Comparison of ENCODE assay signal across 1 cellular context in the genomic region with DNA sequence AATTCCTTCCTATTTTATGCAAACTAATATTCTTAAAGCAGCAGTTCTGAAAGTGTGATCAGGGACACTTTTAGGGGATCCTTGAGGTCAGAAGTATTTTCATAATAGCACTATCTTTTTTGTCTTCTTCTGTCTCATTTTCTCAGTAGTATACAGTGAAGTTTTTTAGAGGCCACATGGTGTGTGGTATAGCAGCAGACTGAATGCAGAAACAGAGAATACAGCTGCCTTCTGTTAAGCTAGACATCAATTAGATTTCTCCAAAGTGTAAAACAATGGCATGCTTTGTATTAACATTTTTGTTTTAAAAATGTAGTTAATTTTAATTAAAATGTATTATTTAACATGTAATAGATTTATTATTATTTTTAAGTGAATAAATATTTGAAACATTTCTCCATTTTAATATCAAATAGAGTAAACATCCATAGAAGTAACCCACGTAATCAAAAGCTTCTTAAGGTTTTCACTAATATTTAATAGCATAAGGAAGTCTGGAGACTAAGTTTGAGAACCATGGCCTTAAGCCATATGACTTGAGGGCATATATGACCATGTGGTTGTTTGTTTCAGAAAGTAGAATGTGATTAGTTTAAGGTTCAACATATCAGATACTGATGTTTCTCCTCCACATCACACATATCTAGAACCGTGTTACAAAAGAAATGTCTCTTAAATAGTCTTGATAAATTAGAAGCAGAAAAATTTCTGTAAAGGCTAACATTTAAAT.
TF ChIP-seq lines count a peak whose summit lies in the region.

No MANE protein-coding gene starts in this region.

TF ChIP-seq in H1, 55 proteins besides CTCF, POLR2A, EP300 and RAD21 (continued from another document):
- TF ChIP-seq KDM4A (IDR thresholded peaks at IDR 0.05; ENCODE audit: low read depth, low read length, severe bottlenecking) (no peak), SRF (IDR thresholded peaks at IDR 0.05; ENCODE audit: low read depth, low read length) (no peak), SIN3A (conservative IDR thresholded peaks at IDR 0.05 in 1 of 2, IDR thresholded peaks at IDR 0.05 in 1 of 2; ENCODE audit: low read depth in 1 of 2, low read length in 2 of 2) (no peak), BACH1 (IDR thresholded peaks at IDR 0.05; ENCODE audit: low read length) (no peak), SP1 (IDR thresholded peaks at IDR 0.05; ENCODE audit: low read depth, low read length) (no peak), FOSL1 (IDR thresholded peaks at IDR 0.05; ENCODE audit: insufficient read depth, low read depth, low read length) (no peak), SIX5 (IDR thresholded peaks at IDR 0.05; ENCODE audit: low read depth, low read length) (no peak), SIRT6 (IDR thresholded peaks at IDR 0.05; ENCODE audit: low read length) (no peak), TCF12 (IDR thresholded peaks at IDR 0.05; ENCODE audit: low read depth, low read length) (no peak), ZNF274 (IDR thresholded peaks at IDR 0.05; ENCODE audit: borderline replicate concordance, extremely low read depth, low read length) (no peak), MAFK (IDR thresholded peaks at IDR 0.05; ENCODE audit: low read depth, low read length) (no peak), HDAC6 (IDR thresholded peaks at IDR 0.05; ENCODE audit: low read depth, low read length) (no peak), POLR2AphosphoS5 (IDR thresholded peaks at IDR 0.05; ENCODE audit: low read depth, low read length) (no peak), KDM5A (IDR thresholded peaks at IDR 0.05; ENCODE audit: low read length) (no peak)
- TF ChIP-seq, protein P1, sequence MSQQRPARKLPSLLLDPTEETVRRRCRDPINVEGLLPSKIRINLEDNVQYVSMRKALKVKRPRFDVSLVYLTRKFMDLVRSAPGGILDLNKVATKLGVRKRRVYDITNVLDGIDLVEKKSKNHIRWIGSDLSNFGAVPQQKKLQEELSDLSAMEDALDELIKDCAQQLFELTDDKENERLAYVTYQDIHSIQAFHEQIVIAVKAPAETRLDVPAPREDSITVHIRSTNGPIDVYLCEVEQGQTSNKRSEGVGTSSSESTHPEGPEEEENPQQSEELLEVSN (IDR thresholded peaks at IDR 0.05) = no peak
- TF ChIP-seq, protein P2, sequence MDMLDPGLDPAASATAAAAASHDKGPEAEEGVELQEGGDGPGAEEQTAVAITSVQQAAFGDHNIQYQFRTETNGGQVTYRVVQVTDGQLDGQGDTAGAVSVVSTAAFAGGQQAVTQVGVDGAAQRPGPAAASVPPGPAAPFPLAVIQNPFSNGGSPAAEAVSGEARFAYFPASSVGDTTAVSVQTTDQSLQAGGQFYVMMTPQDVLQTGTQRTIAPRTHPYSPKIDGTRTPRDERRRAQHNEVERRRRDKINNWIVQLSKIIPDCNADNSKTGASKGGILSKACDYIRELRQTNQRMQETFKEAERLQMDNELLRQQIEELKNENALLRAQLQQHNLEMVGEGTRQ (IDR thresholded peaks at IDR 0.05; ENCODE audit: low read length) = no peak
- TF ChIP-seq, protein P3, sequence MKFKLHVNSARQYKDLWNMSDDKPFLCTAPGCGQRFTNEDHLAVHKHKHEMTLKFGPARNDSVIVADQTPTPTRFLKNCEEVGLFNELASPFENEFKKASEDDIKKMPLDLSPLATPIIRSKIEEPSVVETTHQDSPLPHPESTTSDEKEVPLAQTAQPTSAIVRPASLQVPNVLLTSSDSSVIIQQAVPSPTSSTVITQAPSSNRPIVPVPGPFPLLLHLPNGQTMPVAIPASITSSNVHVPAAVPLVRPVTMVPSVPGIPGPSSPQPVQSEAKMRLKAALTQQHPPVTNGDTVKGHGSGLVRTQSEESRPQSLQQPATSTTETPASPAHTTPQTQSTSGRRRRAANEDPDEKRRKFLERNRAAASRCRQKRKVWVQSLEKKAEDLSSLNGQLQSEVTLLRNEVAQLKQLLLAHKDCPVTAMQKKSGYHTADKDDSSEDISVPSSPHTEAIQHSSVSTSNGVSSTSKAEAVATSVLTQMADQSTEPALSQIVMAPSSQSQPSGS (IDR thresholded peaks at IDR 0.05; ENCODE audit: low read length) = no peak
- TF ChIP-seq, protein P4, sequence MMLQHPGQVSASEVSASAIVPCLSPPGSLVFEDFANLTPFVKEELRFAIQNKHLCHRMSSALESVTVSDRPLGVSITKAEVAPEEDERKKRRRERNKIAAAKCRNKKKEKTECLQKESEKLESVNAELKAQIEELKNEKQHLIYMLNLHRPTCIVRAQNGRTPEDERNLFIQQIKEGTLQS (IDR thresholded peaks at IDR 0.05; ENCODE audit: insufficient read depth, low read depth, low read length) = no peak
- TF ChIP-seq, protein P5, sequence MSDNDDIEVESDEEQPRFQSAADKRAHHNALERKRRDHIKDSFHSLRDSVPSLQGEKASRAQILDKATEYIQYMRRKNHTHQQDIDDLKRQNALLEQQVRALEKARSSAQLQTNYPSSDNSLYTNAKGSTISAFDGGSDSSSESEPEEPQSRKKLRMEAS (IDR thresholded peaks at IDR 0.05) = no peak
